8 cellular contexts compared by ENCODE assay signal in the genomic region with DNA sequence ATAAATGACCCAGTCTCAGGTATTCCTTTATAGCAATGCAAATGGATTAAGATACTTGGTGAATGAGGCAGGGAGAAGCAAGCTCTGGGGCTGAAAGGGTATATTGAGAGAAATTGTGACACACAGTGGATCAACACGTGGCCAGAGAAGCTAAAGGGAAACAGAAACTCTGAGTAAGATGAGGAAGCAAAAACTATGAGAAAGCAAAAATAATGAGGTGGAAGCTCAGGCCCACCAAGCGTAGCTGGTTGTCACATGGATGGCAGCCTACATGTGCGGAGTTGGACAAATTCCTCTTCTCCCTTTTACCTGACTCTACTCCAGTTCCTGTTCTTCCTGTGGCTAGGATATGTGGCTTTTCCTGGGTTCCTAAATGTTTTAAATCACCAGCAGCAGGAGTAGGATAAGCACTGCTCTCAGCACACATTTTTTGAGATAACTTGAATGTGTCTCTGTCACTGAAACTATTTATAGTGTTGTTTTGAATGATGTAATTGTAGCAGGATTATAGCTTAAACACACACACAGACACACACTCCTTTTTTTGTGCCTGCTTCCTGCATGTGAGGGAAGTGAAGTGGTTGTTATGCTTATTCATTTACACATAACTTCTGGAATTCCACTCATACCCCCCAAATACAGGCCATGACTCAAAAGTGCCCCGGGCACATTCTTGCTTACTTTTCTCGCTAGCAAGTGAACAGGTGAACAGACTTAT. TPM values are rescaled to one million over a fixed set of nuclear protein-coding genes. Genes with fewer than 3 reads are reported as not detected.
DNase-seq lines count a peak whose midpoint lies in the region; ATAC-seq and TF ChIP-seq lines count a peak whose summit lies in the region.

No MANE protein-coding gene starts in this region.

- H3K4me3 ChIP-seq in SU-DHL-6 (ENCODE audit: insufficient read depth, low read length, poor library complexity, severe bottlenecking) (no peak overlapping the region), retinal pigment epithelial cell (ENCODE audit: low read length) (peak overlapping the region; percentile 16)

- no peaks in the 10 kb centered on the region for H3K9me2 ChIP-seq in SU-DHL-6 (replicated peaks; ENCODE audit: insufficient read depth, low read length)

- no peaks in the 10 kb centered on the region for H3K79me2 ChIP-seq in SU-DHL-6 (ENCODE audit: insufficient read depth, low read length)

- H4K20me1 ChIP-seq in SU-DHL-6 (ENCODE audit: low read depth, low read length) = no peaks in the 10 kb centered on the region

- no peak overlapping the region for H3K9ac ChIP-seq in SU-DHL-6 (ENCODE audit: low read length)

- peak overlapping the region; percentile 14 for H3K4me2 ChIP-seq in SU-DHL-6 (ENCODE audit: low read depth, low read length, poor library complexity, severe bottlenecking)

- peak; percentile 24 for DNase-seq in GF-D8 (lab: John Stamatoyannopoulos, UW)
- peak; percentile 68 for DNase-seq in GM20000 (ENCODE audit: low spot score)
- peak; percentile 81 to 92 for DNase-seq in foreskin keratinocyte
- DNase-seq in retinal pigment epithelial cell (ENCODE audit: low read depth) = peak; percentile 71
- DNase-seq in NCI-H2171 (lab: John Stamatoyannopoulos, UW) = no peak
- DNase-seq in activated CD8-positive, alpha-beta memory T cell treated with anti-CD3 and anti-CD28 coated beads, Interleukin-2, amount 50 U/mL, for 4 hours = no peak

- ATAC-seq in HG03460 (IDR thresholded peaks at IDR 0.05; ENCODE audit: unreplicated experiment) (peak; percentile 92), foreskin keratinocyte (peak; percentile 84)

- peaks cover 19% of the 10 kb centered on the region for H3K4me1 ChIP-seq in foreskin keratinocyte

- H3K27ac ChIP-seq in SU-DHL-6 (ENCODE audit: low read depth, low read length) = no peak overlapping the region
- peak overlapping the region; percentile 80 for H3K27ac ChIP-seq in foreskin keratinocyte

- H3K27me3 ChIP-seq in SU-DHL-6 (ENCODE audit: low read length) (no peaks in the 10 kb centered on the region), foreskin keratinocyte (no peaks in the 10 kb centered on the region)

- no peak for TF ChIP-seq CTCF in GM20000 (IDR thresholded peaks at IDR 0.05; ENCODE audit: extremely low read depth, missing control alignments)
- no peak for TF ChIP-seq CTCF in SU-DHL-6 (IDR thresholded peaks at IDR 0.05; ENCODE audit: insufficient read depth, low read length, poor library complexity, severe bottlenecking)
- TF ChIP-seq CTCF in foreskin keratinocyte (conservative IDR thresholded peaks at IDR 0.05) = no peak
- TF ChIP-seq CTCF in retinal pigment epithelial cell (conservative IDR thresholded peaks at IDR 0.05; ENCODE audit: low read depth, low read length) = no peak

- H3K36me3 ChIP-seq in SU-DHL-6 (ENCODE audit: low read length) = no peaks in the 10 kb centered on the region

- H3K9me3 ChIP-seq in SU-DHL-6 (ENCODE audit: insufficient read depth, low read length) = no peaks in the 10 kb centered on the region

- peak overlapping the region; percentile 17 for H2AFZ ChIP-seq in SU-DHL-6 (ENCODE audit: low read depth, low read length, severe bottlenecking)

- H3F3A ChIP-seq in SU-DHL-6 (ENCODE audit: insufficient read depth) = no peaks in the 10 kb centered on the region

RNA-seq across cellular contexts. Expression of gene EPC2, which starts 30.1 kb away (rescaled TPM):
- 11.3 and 11.5 TPM in 2 replicates for total RNA-seq in foreskin keratinocyte
- 2.6 and 3.2 TPM in 2 replicates for polyA plus RNA-seq in foreskin keratinocyte

Comparison
In these comparisons a context has a peak if more than half of its experiments do, and no peak if none do; other contexts are left out.
1. DNase-seq: peak in GF-D8 (single experiment), GM20000 (single experiment), foreskin keratinocyte (2 of 2) and retinal pigment epithelial cell (single experiment); none in NCI-H2171 (single experiment) and activated CD8-positive, alpha-beta memory T cell treated with anti-CD3 and anti-CD28 coated beads, Interleukin-2, amount 50 U/mL, for 4 hours (single experiment).